Comparison of ENCODE assay signal across 29 cellular contexts in the genomic region with DNA sequence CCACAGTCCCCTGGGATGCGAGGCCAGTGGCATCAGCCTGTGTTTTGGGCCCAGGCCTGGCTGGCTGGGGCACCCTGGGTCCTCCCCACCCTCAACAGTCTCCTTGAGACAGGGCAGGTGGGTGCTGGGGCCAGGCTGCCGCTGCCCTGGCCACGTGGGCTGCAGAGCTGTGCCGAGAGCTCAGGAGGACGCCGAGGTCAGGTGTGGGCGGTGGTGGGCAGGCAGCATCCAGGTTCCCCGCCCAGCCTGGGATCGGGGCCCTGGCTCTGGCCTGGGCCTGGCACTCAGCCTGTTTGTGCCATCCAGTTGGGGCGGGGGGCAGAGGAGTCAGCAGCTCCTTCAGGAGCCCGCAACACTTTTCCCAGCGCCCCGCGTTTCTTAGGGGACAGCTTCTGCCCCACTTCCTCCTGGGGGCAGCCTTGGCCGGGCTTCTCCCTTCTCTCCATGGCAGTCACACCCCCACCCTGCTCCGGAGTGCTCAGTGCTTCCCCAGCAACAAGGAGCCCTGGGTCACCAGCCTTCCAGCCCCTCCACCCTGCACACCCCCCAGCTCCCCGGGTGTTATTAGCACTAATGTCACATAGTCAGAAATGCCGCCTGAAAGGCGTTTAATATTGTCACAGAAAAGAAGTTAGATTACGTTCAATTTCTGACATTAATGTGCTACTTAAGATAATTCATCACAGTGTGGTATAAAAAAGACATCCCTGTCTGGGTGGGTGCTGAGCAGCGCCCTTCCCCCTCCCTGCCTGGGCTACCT. TPM values are rescaled to one million over a fixed set of nuclear protein-coding genes. Genes with fewer than 3 reads are reported as not detected.
A peak's percentile ranks its signal among the peaks of the same experiment; 100 is the strongest.
DNase-seq lines count a peak whose midpoint lies in the region; ATAC-seq and TF ChIP-seq lines count a peak whose summit lies in the region.
"Had no signal": no experiment of that assay in that cellular context is flagged by ENCODE, and none has a peak within 500 bp of the region (broad histone marks: within the 10 kb centered on the region; RNA-seq: fewer than 3 reads in every experiment).

No MANE protein-coding gene starts in this region.

- POLR2A ChIA-PET in naive thymus-derived CD4-positive, alpha-beta T cell (lab: Charles Lee), result no interaction called here

- peaks cover 3% of the 10 kb centered on the region for H3F3A ChIP-seq in neural progenitor cell (ENCODE audit: low read depth)

- H3K79me2 ChIP-seq in neural progenitor cell (ENCODE audit: low read depth), result peaks cover 4% of the 10 kb centered on the region

- H3K27me3 Mint-ChIP-seq in neural progenitor cell (ENCODE audit: insufficient read depth, low read depth), result no peaks in the 10 kb centered on the region
- H3K27me3 Mint-ChIP-seq in naive thymus-derived CD4-positive, alpha-beta T cell, result no peaks in the 10 kb centered on the region
- H3K27me3 Mint-ChIP-seq: CD4-positive, CD25-positive, alpha-beta regulatory T cell had no signal

- TF ChIP-seq CTCF in neural progenitor cell (IDR thresholded peaks at IDR 0.05), result no peak

- H3K27ac Mint-ChIP-seq in neural progenitor cell, result no peak overlapping the region
- H3K27ac Mint-ChIP-seq in naive thymus-derived CD4-positive, alpha-beta T cell, result no peak overlapping the region
- H3K27ac Mint-ChIP-seq: activated CD8-positive, alpha-beta T cell treated with anti-CD3 and anti-CD28 coated beads, Interleukin-2, amount 10 ng/mL, durations not matched to agents 7 days and 5 days; activated naive CD4-positive, alpha-beta T cell treated with anti-CD3 and anti-CD28 coated beads for 36 hours; CD4-positive, CD25-positive, alpha-beta regulatory T cell; T-helper 2 cell treated with Interferon-gamma antibody and Interleukin-4, amounts not matched to agents 5 μg/mL and 100 μg/mL, for 36 hours had no signal

- intact Hi-C loops in naive thymus-derived CD4-positive, alpha-beta T cell (cut with micrococcal nuclease), result no loop called here

- peaks cover 16% of the 10 kb centered on the region for H3K4me1 Mint-ChIP-seq in neural progenitor cell
- no peaks in the 10 kb centered on the region for H3K4me1 Mint-ChIP-seq in naive thymus-derived CD4-positive, alpha-beta T cell
- H3K4me1 Mint-ChIP-seq: CD4-positive, CD25-positive, alpha-beta regulatory T cell had no signal

- H3K27me3 ChIP-seq in H7 (ENCODE audit: control insufficient read depth, insufficient read depth, low read length) (no peaks in the 10 kb centered on the region), NT2/D1 (ENCODE audit: insufficient read depth, insufficient read length) (no peaks in the 10 kb centered on the region), neural progenitor cell (no peaks in the 10 kb centered on the region)
- no peaks in the 10 kb centered on the region for H3K27me3 ChIP-seq in naive thymus-derived CD4-positive, alpha-beta T cell (ENCODE audit: control insufficient read depth in 2 of 2, insufficient read depth in 2 of 2, low read length in 2 of 2)
- H3K27me3 ChIP-seq: adrenal gland, tibial nerve had no signal

- H3K4me2 ChIP-seq in neural progenitor cell, result no peak overlapping the region

- CTCF ChIA-PET in naive thymus-derived CD4-positive, alpha-beta T cell (lab: Charles Lee), result interaction anchor here (0.5 kb wide), 1 partner anchor 40 kb away, joined by 3 read pairs; no protein-coding TSS in a partner anchor

- DNase-seq in NCI-H1417 (lab: John Stamatoyannopoulos, UW) (peak in 2 of 3 experiments; percentile 39 to 69), NCI-H1417 treated with DMSO at 0.1 percent for 48 hours (lab: John Stamatoyannopoulos, UW) (no peak), H7 (peak; percentile 88), NT2/D1 (ENCODE audit: low read depth, low spot score) (no peak), neural progenitor cell (ENCODE audit: low spot score) (peak; percentile 24)
- no peak for DNase-seq in NK-92 treated with Interleukin-12 subunit alpha and Interleukin-12 subunit beta, amount 100 ng/mL, for 24 hours (lab: John Stamatoyannopoulos, UW)
- DNase-seq in naive thymus-derived CD4-positive, alpha-beta T cell, result no peak
- DNase-seq: 8988T; activated CD4-positive, alpha-beta T cell treated with anti-CD3 and anti-CD28 coated beads for 4 hours; activated CD8-positive, alpha-beta T cell treated with anti-CD3 and anti-CD28 coated beads, Interleukin-2, amount 10 ng/mL, durations not matched to agents 7 days and 5 days; activated naive CD4-positive, alpha-beta T cell treated with anti-CD3 and anti-CD28 coated beads for 36 hours; adrenal gland; Calu3; CD4-positive, CD25-positive, alpha-beta regulatory T cell; cerebellar nuclear complex; dermis blood vessel endothelial cell; foreskin fibroblast; GOT3; Kasumi-1; NCI-H146; NCI-H2171; NCI-H510A treated with DMSO at 0.1 percent for 48 hours; PC-3; stimulated activated CD4-positive, alpha-beta T cell treated with anti-CD3 and anti-CD28 coated beads, Interleukin-15, amount 100 ng/mL, for 24 hours; stimulated activated CD4-positive, alpha-beta T cell treated with anti-CD3 and anti-CD28 coated beads, Interleukin-4, amount 100 ng/mL, for 4 hours had no signal

- ATAC-seq in HG02840 (IDR thresholded peaks at IDR 0.05; ENCODE audit: low FRiP score, unreplicated experiment), result no peak
- no peak for ATAC-seq in naive thymus-derived CD4-positive, alpha-beta T cell
- ATAC-seq: activated CD8-positive, alpha-beta T cell treated with anti-CD3 and anti-CD28 coated beads, Interleukin-2, amount 10 ng/mL, durations not matched to agents 7 days and 5 days; PC-3 had no signal

- peak overlapping the region; percentile 42 for H3K9ac ChIP-seq in NT2/D1 (ENCODE audit: insufficient read length, low read depth)
- no peak overlapping the region for H3K9ac ChIP-seq in neural progenitor cell

- H3K9me3 ChIP-seq in NT2/D1 (ENCODE audit: insufficient read depth, low read length) (no peaks in the 10 kb centered on the region), neural progenitor cell (ENCODE audit: low read depth) (no peaks in the 10 kb centered on the region)
- H3K9me3 ChIP-seq in naive thymus-derived CD4-positive, alpha-beta T cell (ENCODE audit: control insufficient read depth in 2 of 3, low read length in 3 of 3), result no peaks in the 10 kb centered on the region
- H3K9me3 ChIP-seq: adrenal gland, esophagus muscularis mucosa, tibial nerve had no signal

- no peaks in the 10 kb centered on the region for H3K36me3 ChIP-seq in H7 (replicated peaks; ENCODE audit: control insufficient read depth, insufficient read depth, low read length)
- H3K36me3 ChIP-seq in NT2/D1 (ENCODE audit: insufficient read depth, insufficient read length, low read length), result peaks cover 22% of the 10 kb centered on the region
- H3K36me3 ChIP-seq in neural progenitor cell, result no peaks in the 10 kb centered on the region
- H3K36me3 ChIP-seq in naive thymus-derived CD4-positive, alpha-beta T cell (ENCODE audit: control insufficient read depth in 2 of 3, insufficient read depth in 3 of 3, low read length in 3 of 3), result no peaks in the 10 kb centered on the region
- H3K36me3 ChIP-seq: adrenal gland had no signal

- no peaks in the 10 kb centered on the region for H3K9me3 Mint-ChIP-seq in neural progenitor cell
- H3K9me3 Mint-ChIP-seq in naive thymus-derived CD4-positive, alpha-beta T cell, result no peaks in the 10 kb centered on the region
- H3K9me3 Mint-ChIP-seq: activated naive CD4-positive, alpha-beta T cell treated with anti-CD3 and anti-CD28 coated beads for 36 hours; CD4-positive, CD25-positive, alpha-beta regulatory T cell; T-helper 2 cell treated with Interferon-gamma antibody and Interleukin-4, amounts not matched to agents 5 μg/mL and 100 μg/mL, for 36 hours had no signal

- no peaks in the 10 kb centered on the region for H3K36me3 Mint-ChIP-seq in neural progenitor cell
- H3K36me3 Mint-ChIP-seq in naive thymus-derived CD4-positive, alpha-beta T cell, result no peaks in the 10 kb centered on the region
- H3K36me3 Mint-ChIP-seq: CD4-positive, CD25-positive, alpha-beta regulatory T cell had no signal

- H3K4me1 ChIP-seq in NT2/D1 (ENCODE audit: insufficient read depth, insufficient read length), result peaks cover 27% of the 10 kb centered on the region
- H3K4me1 ChIP-seq in neural progenitor cell, result peaks cover 28% of the 10 kb centered on the region
- no peaks in the 10 kb centered on the region for H3K4me1 ChIP-seq in naive thymus-derived CD4-positive, alpha-beta T cell (ENCODE audit: control insufficient read depth in 2 of 2, insufficient read depth in 2 of 2, low read length in 2 of 2)
- H3K4me1 ChIP-seq: adrenal gland, tibial nerve had no signal

- no peak overlapping the region for H2AFZ ChIP-seq in neural progenitor cell (replicated peaks)

- H3K4me3 ChIP-seq in H7 (ENCODE audit: insufficient read depth, low read depth, low read length), result no peak overlapping the region
- H3K4me3 ChIP-seq in NT2/D1 (ENCODE audit: insufficient read length, low read depth), result no peak overlapping the region
- no peak overlapping the region for H3K4me3 ChIP-seq in neural progenitor cell
- no peak overlapping the region for H3K4me3 ChIP-seq in naive thymus-derived CD4-positive, alpha-beta T cell (ENCODE audit: low read length)
- H3K4me3 ChIP-seq: adrenal gland, esophagus muscularis mucosa, tibial nerve had no signal

- H4K20me1 ChIP-seq in neural progenitor cell (ENCODE audit: low read depth), result peaks cover 32% of the 10 kb centered on the region

- no peak overlapping the region for H3K4me3 Mint-ChIP-seq in neural progenitor cell
- no peak overlapping the region for H3K4me3 Mint-ChIP-seq in naive thymus-derived CD4-positive, alpha-beta T cell
- H3K4me3 Mint-ChIP-seq: activated CD8-positive, alpha-beta T cell treated with anti-CD3 and anti-CD28 coated beads, Interleukin-2, amount 10 ng/mL, durations not matched to agents 7 days and 5 days; activated naive CD4-positive, alpha-beta T cell treated with anti-CD3 and anti-CD28 coated beads for 36 hours; CD4-positive, CD25-positive, alpha-beta regulatory T cell; T-helper 2 cell treated with Interferon-gamma antibody and Interleukin-4, amounts not matched to agents 5 μg/mL and 100 μg/mL, for 36 hours had no signal

- H3K27ac ChIP-seq in neural progenitor cell, result no peak overlapping the region
- no peak overlapping the region for H3K27ac ChIP-seq in naive thymus-derived CD4-positive, alpha-beta T cell (ENCODE audit: low read depth, low read length)
- H3K27ac ChIP-seq: adrenal gland, tibial nerve had no signal

RNA-seq across cellular contexts. Expression of a gene that starts 30.8 kb away (rescaled TPM):
- total RNA-seq in H7 (2014; rRNA removed; shearing (Covaris generic)), result 59.2 and 61.0 TPM in 2 replicates
- total RNA-seq in neural progenitor cell (ENCODE audit: low replicate concordance), result 6.1 and 40.2 TPM in 2 replicates
- total RNA-seq in naive thymus-derived CD4-positive, alpha-beta T cell, result under 1 TPM in 3 of 5 experiments, not detected in 2; 0.13 to 0.53 (median 0.17) TPM
- not detected for polyA plus RNA-seq in naive thymus-derived CD4-positive, alpha-beta T cell
- polyA plus RNA-seq: CD4-positive, CD25-positive, alpha-beta regulatory T cell had no signal

Comparison
In these comparisons a context has a peak if more than half of its experiments do, and no peak if none do; other contexts are left out.
1. DNase-seq: peak in NCI-H1417 (2 of 3), H7 (single experiment) and neural progenitor cell (single experiment); none in NCI-H1417 treated with DMSO at 0.1 percent for 48 hours (single experiment), NT2/D1 (single experiment), NK-92 treated with Interleukin-12 subunit alpha and Interleukin-12 subunit beta, amount 100 ng/mL, for 24 hours (single experiment) and naive thymus-derived CD4-positive, alpha-beta T cell (0 of 9).